In the genomic region with DNA sequence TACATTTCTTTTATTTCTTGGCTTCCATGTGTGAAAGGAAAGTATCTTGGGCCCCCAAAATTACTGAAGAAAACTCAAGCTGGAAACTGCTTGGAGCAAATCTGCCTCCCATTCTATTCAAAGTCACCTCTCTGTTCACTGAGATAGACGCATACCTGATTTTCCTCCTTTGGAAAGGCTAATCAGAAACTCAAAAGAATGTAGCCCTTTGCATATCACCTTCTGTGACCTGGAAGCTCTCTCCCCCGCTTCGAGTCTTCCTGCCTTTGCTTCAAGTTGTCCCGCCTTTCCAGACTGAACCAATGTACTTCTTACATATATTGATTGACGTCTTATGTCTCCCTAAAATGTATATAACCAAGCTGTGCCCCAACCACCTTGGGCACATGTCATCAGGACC, we compare ENCODE assay signal across 37 cellular contexts. TPM values are rescaled to one million over a fixed set of nuclear protein-coding genes. Genes with fewer than 3 reads are reported as not detected.
"Had no signal": no experiment of that assay in that cellular context is flagged by ENCODE, and none has a peak within 500 bp of the region (broad histone marks: within the 10 kb centered on the region; RNA-seq: fewer than 3 reads in every experiment).

No MANE protein-coding gene starts in this region.

- DNase-seq: activated CD4-positive, alpha-beta T cell treated with anti-CD3 and anti-CD28 coated beads, Interleukin-2, amount 10 ng/mL, durations not matched to agents 24 days and 14 days; activated CD4-positive, alpha-beta T cell treated with anti-CD3 and anti-CD28 coated beads, Interleukin-2, amount 50 U/mL, for 48 hours; activated CD8-positive, alpha-beta T cell treated with anti-CD3 and anti-CD28 coated beads, Interleukin-2, amount 10 ng/mL, durations not matched to agents 7 days and 5 days; activated gamma-delta T cell; activated naive CD4-positive, alpha-beta T cell treated with Interleukin-2 at 50 U/mL for 16 hours; activated naive CD8-positive, alpha-beta T cell treated with anti-CD3 and anti-CD28 coated beads, Interleukin-2, amount 10 ng/mL, durations not matched to agents 7 days and 5 days; activated T-cell treated with anti-CD3 and anti-CD28 coated beads, Interleukin-2, amount 50 U/mL, for 24 hours; amygdala; Karpas-422; NCI-H1105; NCI-H1417 treated with DMSO at 0.1 percent for 48 hours; NCI-H1694; NCI-H1930; NCI-H2081 treated with DMSO at 0.1 percent for 48 hours; NCI-H446 treated with DMSO at 0.1 percent for 48 hours; NCI-H524; NCI-H69; NCI-H82; PC-9; SIG-M5; T-cell; T-helper 2 cell; T-helper 9 cell; WERI-Rb-1 had no signal

- H3K9me3 ChIP-seq: ascending aorta had no signal

- H3K36me3 Mint-ChIP-seq: activated naive CD4-positive, alpha-beta T cell treated with anti-CD3 and anti-CD28 coated beads, Interleukin-2, amount 50 U/mL, for 24 hours; activated naive CD8-positive, alpha-beta T cell treated with anti-CD3 and anti-CD28 coated beads, Interleukin-2, amount 10 ng/mL, durations not matched to agents 7 days and 5 days; T-cell had no signal

- H3K27ac Mint-ChIP-seq: activated CD4-positive, alpha-beta T cell treated with anti-CD3 and anti-CD28 coated beads, Interleukin-2, amount 10 ng/mL, durations not matched to agents 24 days and 14 days; activated CD8-positive, alpha-beta T cell treated with anti-CD3 and anti-CD28 coated beads, Interleukin-2, amount 10 ng/mL, durations not matched to agents 7 days and 5 days; activated naive CD4-positive, alpha-beta T cell treated with anti-CD3 and anti-CD28 coated beads, Interleukin-2, amount 50 U/mL, for 24 hours; activated naive CD8-positive, alpha-beta T cell treated with anti-CD3 and anti-CD28 coated beads, Interleukin-2, amount 10 ng/mL, durations not matched to agents 7 days and 5 days; activated T-cell treated with anti-CD3 and anti-CD28 coated beads, Interleukin-2, amount 50 U/mL, for 24 hours; activated T-helper 2 cell treated with anti-CD3 and anti-CD28 coated beads, Interferon-gamma antibody, Interleukin-2, Interleukin-4, amounts not matched to agents 10 μg/mL and 5 μg/mL and 100 μg/mL, durations not matched to agents 14 hours and 24 hours and 36 hours; T-cell had no signal

- FAIRE-seq: RCC 7860 had no signal

- H3K4me1 Mint-ChIP-seq: central memory CD8-positive, alpha-beta T cell had no signal

- H3K4me3 Mint-ChIP-seq: activated CD4-positive, alpha-beta T cell treated with anti-CD3 and anti-CD28 coated beads, Interleukin-2, amount 10 ng/mL, durations not matched to agents 24 days and 14 days; activated CD8-positive, alpha-beta T cell treated with anti-CD3 and anti-CD28 coated beads, Interleukin-2, amount 10 ng/mL, durations not matched to agents 7 days and 5 days; activated naive CD4-positive, alpha-beta T cell treated with anti-CD3 and anti-CD28 coated beads, Interleukin-2, amount 50 U/mL, for 24 hours; activated naive CD8-positive, alpha-beta T cell treated with anti-CD3 and anti-CD28 coated beads, Interleukin-2, amount 10 ng/mL, durations not matched to agents 7 days and 5 days; activated T-cell treated with anti-CD3 and anti-CD28 coated beads, Interleukin-2, amount 50 U/mL, for 24 hours; central memory CD8-positive, alpha-beta T cell; T-cell had no signal

- H3K36me3 ChIP-seq: ascending aorta, cardiac muscle cell, WERI-Rb-1 had no signal

- ATAC-seq: activated CD8-positive, alpha-beta T cell treated with anti-CD3 and anti-CD28 coated beads, Interleukin-2, amount 10 ng/mL, durations not matched to agents 7 days and 5 days; Right ventricle myocardium inferior; SK-N-SH treated with all-trans-retinoic acid at 6 μM for 48 hours; T-cell had no signal

- H3K27me3 ChIP-seq: ascending aorta had no signal

- H2AFZ ChIP-seq: PC-9 had no signal

- H3K27ac ChIP-seq: ascending aorta, cardiac muscle cell, PC-9, RWPE1, WERI-Rb-1 had no signal

- H3K9me3 Mint-ChIP-seq: activated CD4-positive, alpha-beta T cell treated with anti-CD3 and anti-CD28 coated beads, Interleukin-2, amount 10 ng/mL, durations not matched to agents 24 days and 14 days; activated naive CD4-positive, alpha-beta T cell treated with anti-CD3 and anti-CD28 coated beads, Interleukin-2, amount 50 U/mL, for 24 hours; activated naive CD8-positive, alpha-beta T cell treated with anti-CD3 and anti-CD28 coated beads, Interleukin-2, amount 10 ng/mL, durations not matched to agents 7 days and 5 days; activated T-cell treated with anti-CD3 and anti-CD28 coated beads, Interleukin-2, amount 50 U/mL, for 24 hours; activated T-helper 2 cell treated with anti-CD3 and anti-CD28 coated beads, Interferon-gamma antibody, Interleukin-2, Interleukin-4, amounts not matched to agents 10 μg/mL and 5 μg/mL and 100 μg/mL, durations not matched to agents 14 hours and 24 hours and 36 hours; central memory CD8-positive, alpha-beta T cell; T-cell had no signal

- H3K4me2 ChIP-seq: PC-9 had no signal

- H3K4me3 ChIP-seq: ascending aorta, cardiac muscle cell, PC-9 had no signal

RNA-seq across cellular contexts. Expression of a gene that starts 5.0 kb away (rescaled TPM):
- total RNA-seq: activated CD4-positive, alpha-beta T cell treated with anti-CD3 and anti-CD28 coated beads, Interleukin-2, amount 10 ng/mL, durations not matched to agents 24 days and 14 days; activated CD8-positive, alpha-beta T cell treated with anti-CD3 and anti-CD28 coated beads, Interleukin-2, amount 10 ng/mL, durations not matched to agents 7 days and 5 days; activated naive CD8-positive, alpha-beta T cell treated with anti-CD3 and anti-CD28 coated beads, Interleukin-2, amount 10 ng/mL, durations not matched to agents 7 days and 5 days; activated T-helper 2 cell treated with anti-CD3 and anti-CD28 coated beads, Interferon-gamma antibody, Interleukin-2, Interleukin-4, amounts not matched to agents 10 μg/mL and 5 μg/mL and 100 μg/mL, durations not matched to agents 14 hours and 24 hours and 36 hours; ascending aorta; cardiac muscle cell; chondrocyte; MCF 10A; OCI-LY7; PC-9; Right ventricle myocardium inferior; SK-MEL-5; T-cell had no signal
- polyA plus RNA-seq: cardiac muscle cell had no signal

RNA-seq across cellular contexts. Expression of a gene that starts 39.3 kb away (rescaled TPM):
- total RNA-seq: activated CD4-positive, alpha-beta T cell treated with anti-CD3 and anti-CD28 coated beads, Interleukin-2, amount 10 ng/mL, durations not matched to agents 24 days and 14 days; activated CD8-positive, alpha-beta T cell treated with anti-CD3 and anti-CD28 coated beads, Interleukin-2, amount 10 ng/mL, durations not matched to agents 7 days and 5 days; activated naive CD8-positive, alpha-beta T cell treated with anti-CD3 and anti-CD28 coated beads, Interleukin-2, amount 10 ng/mL, durations not matched to agents 7 days and 5 days; activated T-helper 2 cell treated with anti-CD3 and anti-CD28 coated beads, Interferon-gamma antibody, Interleukin-2, Interleukin-4, amounts not matched to agents 10 μg/mL and 5 μg/mL and 100 μg/mL, durations not matched to agents 14 hours and 24 hours and 36 hours; MCF 10A; OCI-LY7; SK-MEL-5 had no signal

RNA-seq across cellular contexts. Expression of a gene that starts 53.4 kb away (rescaled TPM):
- total RNA-seq: activated CD4-positive, alpha-beta T cell treated with anti-CD3 and anti-CD28 coated beads, Interleukin-2, amount 10 ng/mL, durations not matched to agents 24 days and 14 days; activated T-helper 2 cell treated with anti-CD3 and anti-CD28 coated beads, Interferon-gamma antibody, Interleukin-2, Interleukin-4, amounts not matched to agents 10 μg/mL and 5 μg/mL and 100 μg/mL, durations not matched to agents 14 hours and 24 hours and 36 hours; ascending aorta; cardiac muscle cell; MCF 10A; OCI-LY7; Right ventricle myocardium inferior had no signal
